28 cellular contexts compared by ENCODE assay signal in the genomic region with DNA sequence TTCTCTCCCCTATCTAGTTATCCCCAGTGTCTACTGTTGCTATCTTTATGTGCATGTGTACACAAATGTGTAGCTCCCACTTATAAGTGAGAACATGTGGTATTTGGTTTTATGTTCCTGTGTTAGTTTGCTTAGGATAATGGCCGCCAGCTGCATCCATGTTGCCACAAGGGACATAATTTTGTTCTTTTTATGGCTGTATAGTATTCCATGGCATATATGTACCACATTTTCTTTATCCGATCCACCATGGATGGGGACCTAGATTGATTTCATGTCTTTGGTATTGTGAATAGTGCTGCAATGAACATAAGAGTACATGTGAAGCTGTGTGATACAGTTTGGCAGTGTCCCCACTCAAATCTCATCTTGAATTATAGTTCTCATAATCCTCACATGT.
"Had no signal": no experiment of that assay in that cellular context is flagged by ENCODE, and none has a peak within 500 bp of the region (broad histone marks: within the 10 kb centered on the region; RNA-seq: fewer than 3 reads in every experiment).

No MANE protein-coding gene starts in this region.

- H3K9me3 Mint-ChIP-seq: stimulated activated naive CD8-positive, alpha-beta T cell treated with anti-CD3 and anti-CD28 coated beads, Interleukin-15, Interleukin-2, amounts not matched to agents 100 ng/mL and 50 ng/mL, for 24 hours had no signal

- ATAC-seq: stimulated activated effector memory CD8-positive, alpha-beta T cell treated with anti-CD3 and anti-CD28 coated beads, Interleukin-12 subunit alpha, Interleukin-12 subunit beta, amount 100 ng/mL, for 72 hours; stimulated activated memory B cell treated with anti-CD40 and anti-IgM and Interleukin-4, amounts not matched to agents 10 μg/mL and 1 μg/mL and 100 μg/mL, for 72 hours; stimulated activated naive B cell treated with anti-CD40 and anti-IgM and Interleukin-4, amounts not matched to agents 10 μg/mL and 1 μg/mL and 100 μg/mL, for 72 hours; stimulated activated naive CD8-positive, alpha-beta T cell treated with anti-CD3 and anti-CD28 coated beads, Interleukin-15, amount 100 ng/mL, for 72 hours; stimulated activated naive CD8-positive, alpha-beta T cell treated with anti-CD3 and anti-CD28 coated beads, Interleukin-15, Interleukin-2, amounts not matched to agents 100 U/mL and 50 U/mL, for 24 hours; upper lobe of right lung had no signal

- H3K4me1 Mint-ChIP-seq: stimulated activated effector memory CD8-positive, alpha-beta T cell treated with anti-CD3 and anti-CD28 coated beads, Interleukin-12 subunit alpha, Interleukin-12 subunit beta, amount 100 ng/mL, for 72 hours; stimulated activated memory B cell treated with anti-CD40 and anti-IgM and Interleukin-4, amounts not matched to agents 10 μg/mL and 1 μg/mL and 100 μg/mL, for 72 hours; stimulated activated naive B cell treated with anti-CD40 and anti-IgM and Interleukin-4, amounts not matched to agents 10 μg/mL and 1 μg/mL and 100 μg/mL, for 72 hours; stimulated activated naive CD8-positive, alpha-beta T cell treated with anti-CD3 and anti-CD28 coated beads, Interleukin-15, amount 100 ng/mL, for 72 hours had no signal

- H3K4me3 Mint-ChIP-seq: stimulated activated effector memory CD8-positive, alpha-beta T cell treated with anti-CD3 and anti-CD28 coated beads, Interleukin-12 subunit alpha, Interleukin-12 subunit beta, amount 100 ng/mL, for 72 hours; stimulated activated memory B cell treated with anti-CD40 and anti-IgM and Interleukin-4, amounts not matched to agents 10 μg/mL and 1 μg/mL and 100 μg/mL, for 72 hours; stimulated activated naive B cell treated with anti-CD40 and anti-IgM and Interleukin-4, amounts not matched to agents 10 μg/mL and 1 μg/mL and 100 μg/mL, for 72 hours; stimulated activated naive CD8-positive, alpha-beta T cell treated with anti-CD3 and anti-CD28 coated beads, Interleukin-15, amount 100 ng/mL, for 72 hours; stimulated activated naive CD8-positive, alpha-beta T cell treated with anti-CD3 and anti-CD28 coated beads, Interleukin-15, Interleukin-2, amounts not matched to agents 100 ng/mL and 50 ng/mL, for 24 hours; type B pancreatic cell had no signal

- H3K9me3 ChIP-seq: suprapubic skin, testis, thoracic aorta, thyroid gland, tibial artery, transverse colon, upper lobe of right lung, uterus, vagina had no signal

- H3K27ac ChIP-seq: stomach, suprapubic skin, testis, thoracic aorta, thyroid gland, tibial artery, tibial nerve, transverse colon, upper lobe of left lung, upper lobe of right lung, uterus, vagina had no signal

- DNase-seq: stimulated activated CD4-positive, alpha-beta T cell treated with anti-CD3 and anti-CD28 coated beads, Interleukin-2, amount 100 ng/mL, for 48 hours; stimulated activated CD4-positive, alpha-beta T cell treated with anti-CD3 and anti-CD28 coated beads, Interleukin-4, amount 100 ng/mL, for 1 hour; stimulated activated CD4-positive, alpha-beta T cell treated with anti-CD3 and anti-CD28 coated beads, Interleukin-4, amount 100 ng/mL, for 24 hours; stimulated activated CD4-positive, alpha-beta T cell treated with anti-CD3 and anti-CD28 coated beads, Interleukin-4, amount 100 ng/mL, for 4 hours; stimulated activated CD8-positive, alpha-beta memory T cell treated with anti-CD3 and anti-CD28 coated beads, Interleukin-4, amount 100 ng/mL, for 48 hours; stimulated activated naive B cell treated with anti-CD40 and anti-IgM and Interleukin-4, amounts not matched to agents 10 μg/mL and 1 μg/mL and 100 μg/mL, for 72 hours; stimulated activated naive CD4-positive, alpha-beta T cell; stimulated activated naive CD4-positive, alpha-beta T cell treated with Interleukin-2 at 50 U/mL for 16 hours; stimulated activated naive CD8-positive, alpha-beta T cell treated with anti-CD3 and anti-CD28 coated beads, Interleukin-15, amount 100 ng/mL, for 72 hours; stimulated activated naive CD8-positive, alpha-beta T cell treated with anti-CD3 and anti-CD28 coated beads, Interleukin-15, Interleukin-2, amounts not matched to agents 100 U/mL and 50 U/mL, for 24 hours; stomach; substantia nigra; testis; thyroid gland; tibial artery; transverse colon; trophoblast cell; upper lobe of left lung; upper lobe of right lung; uterus had no signal

- H3K36me3 ChIP-seq: stomach, suprapubic skin, thoracic aorta, thyroid gland, tibial artery, tibial nerve, transverse colon, upper lobe of left lung, upper lobe of right lung, uterus, vagina had no signal

- H3K27me3 ChIP-seq: stomach, testis, thyroid gland, tibial artery, tibial nerve, transverse colon, upper lobe of left lung, upper lobe of right lung, uterus, vagina had no signal

- H3K27ac Mint-ChIP-seq: stimulated activated effector memory CD8-positive, alpha-beta T cell treated with anti-CD3 and anti-CD28 coated beads, Interleukin-12 subunit alpha, Interleukin-12 subunit beta, amount 100 ng/mL, for 72 hours; stimulated activated memory B cell treated with anti-CD40 and anti-IgM and Interleukin-4, amounts not matched to agents 10 μg/mL and 1 μg/mL and 100 μg/mL, for 72 hours; stimulated activated naive B cell treated with anti-CD40 and anti-IgM and Interleukin-4, amounts not matched to agents 10 μg/mL and 1 μg/mL and 100 μg/mL, for 72 hours; stimulated activated naive CD8-positive, alpha-beta T cell treated with anti-CD3 and anti-CD28 coated beads, Interleukin-15, amount 100 ng/mL, for 72 hours; stimulated activated naive CD8-positive, alpha-beta T cell treated with anti-CD3 and anti-CD28 coated beads, Interleukin-15, Interleukin-2, amounts not matched to agents 100 ng/mL and 50 ng/mL, for 24 hours; type B pancreatic cell had no signal

- H3K36me3 Mint-ChIP-seq: stimulated activated effector memory CD8-positive, alpha-beta T cell treated with anti-CD3 and anti-CD28 coated beads, Interleukin-12 subunit alpha, Interleukin-12 subunit beta, amount 100 ng/mL, for 72 hours; stimulated activated memory B cell treated with anti-CD40 and anti-IgM and Interleukin-4, amounts not matched to agents 10 μg/mL and 1 μg/mL and 100 μg/mL, for 72 hours; stimulated activated naive B cell treated with anti-CD40 and anti-IgM and Interleukin-4, amounts not matched to agents 10 μg/mL and 1 μg/mL and 100 μg/mL, for 72 hours had no signal

- H3K27me3 Mint-ChIP-seq: stimulated activated memory B cell treated with anti-CD40 and anti-IgM and Interleukin-4, amounts not matched to agents 10 μg/mL and 1 μg/mL and 100 μg/mL, for 72 hours; stimulated activated naive CD8-positive, alpha-beta T cell treated with anti-CD3 and anti-CD28 coated beads, Interleukin-15, amount 100 ng/mL, for 72 hours; stimulated activated naive CD8-positive, alpha-beta T cell treated with anti-CD3 and anti-CD28 coated beads, Interleukin-15, Interleukin-2, amounts not matched to agents 100 ng/mL and 50 ng/mL, for 24 hours had no signal

- H3K4me1 ChIP-seq: stomach, suprapubic skin, testis, thyroid gland, tibial artery, tibial nerve, transverse colon, upper lobe of left lung, upper lobe of right lung, uterus, vagina had no signal

- H3K4me3 ChIP-seq: stomach, suprapubic skin, testis, thoracic aorta, thyroid gland, tibial artery, tibial nerve, transverse colon, upper lobe of left lung, upper lobe of right lung, uterus, vagina had no signal
